ENCODE assay signal across 18 cellular contexts in the genomic region with DNA sequence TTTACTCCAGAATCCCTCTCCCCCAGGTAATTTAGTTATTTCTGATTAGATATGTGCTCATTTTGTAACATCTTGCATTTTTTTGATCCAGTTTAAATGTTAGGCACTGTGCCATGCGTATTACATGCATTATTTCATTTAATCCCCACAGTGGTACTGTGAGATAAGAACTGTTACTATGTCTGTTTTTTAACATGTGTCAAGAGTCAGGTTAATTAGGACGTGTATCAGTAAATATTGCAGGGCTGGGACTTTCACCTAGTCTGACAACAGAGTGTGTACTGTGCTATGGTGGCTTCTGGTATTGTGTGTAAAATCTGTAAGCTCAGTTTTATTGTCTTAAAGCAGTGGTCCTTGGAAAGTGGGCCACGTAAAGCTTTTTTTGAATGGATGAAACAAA. TPM values are rescaled to one million over a fixed set of nuclear protein-coding genes. Genes with fewer than 3 reads are reported as not detected.
DNase-seq lines count a peak whose midpoint lies in the region; ATAC-seq and TF ChIP-seq lines count a peak whose summit lies in the region.
"Had no signal": no experiment of that assay in that cellular context is flagged by ENCODE, and none has a peak within 500 bp of the region (broad histone marks: within the 10 kb centered on the region; RNA-seq: fewer than 3 reads in every experiment).

No MANE protein-coding gene starts in this region.

- no peak overlapping the region for H2AFZ ChIP-seq in hepatocyte

- no peak for DNase-seq in A673 (ENCODE audit: low spot score)
- DNase-seq in SK-N-DZ (ENCODE audit: low spot score): peak; percentile 95
- DNase-seq in hepatocyte (ENCODE audit: low spot score): no peak
- DNase-seq in osteocyte (ENCODE audit: extremely low spot score, unreplicated experiment): no peak
- no peak for DNase-seq in activated T-cell treated with anti-CD3 and anti-CD28 coated beads, Interleukin-2, amount 50 U/mL, for 72 hours
- no peak for DNase-seq in NCI-H2227 (lab: John Stamatoyannopoulos, UW; ENCODE audit: unreplicated experiment)
- no peak for DNase-seq in spleen
- DNase-seq: AML-193; Calu3; CD4-positive, CD25-positive, alpha-beta regulatory T cell; DMS79 treated with DMSO at 0.1 percent for 48 hours; NCI-H1092; NCI-H446; NCI-H82 had no signal

- no peak for TF ChIP-seq CTCF in A673 (conservative IDR thresholded peaks at IDR 0.05; ENCODE audit: low read depth, low read length)
- TF ChIP-seq CTCF in hepatocyte (IDR thresholded peaks at IDR 0.05; ENCODE audit: poor library complexity): no peak
- no peak for TF ChIP-seq CTCF in osteocyte (IDR thresholded peaks at IDR 0.05)
- no peak for TF ChIP-seq CTCF in spleen (IDR thresholded peaks at IDR 0.05 in 8 of 11, conservative IDR thresholded peaks at IDR 0.05 in 3 of 11)

- CTCF ChIA-PET in A673 (lab: Charles Lee): no interaction called here

- H3K27me3 Mint-ChIP-seq in osteocyte (ENCODE audit: unreplicated experiment): no peaks in the 10 kb centered on the region
- H3K27me3 Mint-ChIP-seq in activated T-cell treated with anti-CD3 and anti-CD28 coated beads, Interleukin-2, amount 50 U/mL, for 72 hours (ENCODE audit: low read depth): no peaks in the 10 kb centered on the region
- H3K27me3 Mint-ChIP-seq: CD4-positive, CD25-positive, alpha-beta regulatory T cell had no signal

- H3K9me3 ChIP-seq in A673 (ENCODE audit: low read depth, low read length, poor library complexity, severe bottlenecking) (no peaks in the 10 kb centered on the region), hepatocyte (ENCODE audit: low read depth) (no peaks in the 10 kb centered on the region), spleen (no peaks in the 10 kb centered on the region)

- H3K27me3 ChIP-seq in A673 (replicated peaks; ENCODE audit: insufficient read depth, low read depth, low read length, poor library complexity) (no peaks in the 10 kb centered on the region), hepatocyte (no peaks in the 10 kb centered on the region), spleen (replicated peaks in 1 of 7) (no peaks in the 10 kb centered on the region)

- peaks cover 3% of the 10 kb centered on the region for H3K36me3 Mint-ChIP-seq in osteocyte (ENCODE audit: unreplicated experiment)
- no peaks in the 10 kb centered on the region for H3K36me3 Mint-ChIP-seq in activated T-cell treated with anti-CD3 and anti-CD28 coated beads, Interleukin-2, amount 50 U/mL, for 72 hours (ENCODE audit: insufficient read depth in 2 of 2)

- 49% methylated on average over 3 of the region's 3 CpGs for WGBS in hepatocyte (ENCODE audit: low lambda C conversion rate, missing lambda C conversion rate)
- 76 to 97% (median 91%) methylated on average over 3 of the region's 3 CpGs for WGBS in spleen, 5 donors

- H3K4me2 ChIP-seq in hepatocyte: peak overlapping the region; percentile 27
- H3K4me2 ChIP-seq: KMS-11 had no signal

- ATAC-seq in activated T-cell treated with anti-CD3 and anti-CD28 coated beads, Interleukin-2, amount 50 U/mL, for 72 hours (replicated peaks in 1 of 2): no peak
- no peak for ATAC-seq in HG02870 (IDR thresholded peaks at IDR 0.05; ENCODE audit: unreplicated experiment)
- ATAC-seq: HCT116 had no signal

- intact Hi-C loops in A673 (cut with micrococcal nuclease; ENCODE audit: unreplicated experiment): no loop called here
- intact Hi-C loops in spleen (cut with DNase I; ENCODE audit: low total_unique reads): no loop called here

- H3K4me3 Mint-ChIP-seq in osteocyte (ENCODE audit: unreplicated experiment): no peak overlapping the region
- no peak overlapping the region for H3K4me3 Mint-ChIP-seq in activated T-cell treated with anti-CD3 and anti-CD28 coated beads, Interleukin-2, amount 50 U/mL, for 72 hours
- H3K4me3 Mint-ChIP-seq: CD4-positive, CD25-positive, alpha-beta regulatory T cell had no signal

- POLR2A ChIA-PET in A673 (lab: Charles Lee; ENCODE audit: low non-redundant PET): interaction anchor here (0.7 kb wide), 1 partner anchor 39 kb away, joined by 4 read pairs; no protein-coding TSS in a partner anchor

- H3K4me3 ChIP-seq in A673 (ENCODE audit: low read depth, low read length, poor library complexity, severe bottlenecking) (no peak overlapping the region), hepatocyte (no peak overlapping the region), spleen (no peak overlapping the region)

- BruUV-seq in A673 (replicated peaks; lab: Mats Ljungman, UMichigan): no TSS peak

- H3K9me2 ChIP-seq in hepatocyte (replicated peaks; ENCODE audit: insufficient read depth): no peaks in the 10 kb centered on the region

- TF ChIP-seq POLR2A in spleen (IDR thresholded peaks at IDR 0.05): no peak

- H3K27ac Mint-ChIP-seq in osteocyte (ENCODE audit: unreplicated experiment): peak overlapping the region; percentile 32
- no peak overlapping the region for H3K27ac Mint-ChIP-seq in activated T-cell treated with anti-CD3 and anti-CD28 coated beads, Interleukin-2, amount 50 U/mL, for 72 hours

- peaks cover 20% of the 10 kb centered on the region for H3K4me1 ChIP-seq in A673 (ENCODE audit: insufficient read depth, low read length, poor library complexity, severe bottlenecking)
- peaks cover 13% of the 10 kb centered on the region for H3K4me1 ChIP-seq in hepatocyte (ENCODE audit: insufficient read depth)
- peaks cover 0 to 40% (median 10%) of the 10 kb centered on the region in 6 donors for H3K4me1 ChIP-seq in spleen

- peaks cover 55% of the 10 kb centered on the region for H3K4me1 Mint-ChIP-seq in osteocyte (ENCODE audit: unreplicated experiment)
- H3K4me1 Mint-ChIP-seq in activated T-cell treated with anti-CD3 and anti-CD28 coated beads, Interleukin-2, amount 50 U/mL, for 72 hours (ENCODE audit: low read depth): peaks cover 29% of the 10 kb centered on the region

- H3K79me2 ChIP-seq in hepatocyte: peaks cover 75% of the 10 kb centered on the region

- no peaks in the 10 kb centered on the region for H3K9me3 Mint-ChIP-seq in osteocyte (ENCODE audit: unreplicated experiment)
- H3K9me3 Mint-ChIP-seq in activated T-cell treated with anti-CD3 and anti-CD28 coated beads, Interleukin-2, amount 50 U/mL, for 72 hours: no peaks in the 10 kb centered on the region
- H3K9me3 Mint-ChIP-seq: CD4-positive, CD25-positive, alpha-beta regulatory T cell had no signal

- H3K27ac ChIP-seq in A673 (ENCODE audit: low read depth, low read length, poor library complexity, severe bottlenecking) (peak overlapping the region; percentile 27), hepatocyte (peak overlapping the region; percentile 31), spleen (no peak overlapping the region)
- H3K27ac ChIP-seq: HL-60, KMS-11 had no signal

- H3K36me3 ChIP-seq in A673 (ENCODE audit: insufficient read depth, low read length, poor library complexity, severe bottlenecking) (no peaks in the 10 kb centered on the region), hepatocyte (replicated peaks; ENCODE audit: insufficient read depth, low read depth) (no peaks in the 10 kb centered on the region), spleen (peaks cover 0 to 7% (median 0%) of the 10 kb centered on the region in 6 donors)

- peaks cover 54% of the 10 kb centered on the region for H4K20me1 ChIP-seq in hepatocyte (ENCODE audit: insufficient read depth, poor library complexity, severe bottlenecking)

RNA-seq across cellular contexts. Expression of a gene that starts 10.6 kb away (rescaled TPM):
- total RNA-seq in A673 (2021): 45.6 and 47.6 TPM in 2 replicates
- polyA plus RNA-seq in SK-N-DZ (2014; cell fraction: cytosol; rRNA removed): 50.0 and 52.9 TPM in 2 replicates
- polyA plus RNA-seq in SK-N-DZ (2014; cell fraction: nucleus; rRNA removed): 45.0 and 47.6 TPM in 2 replicates
- total RNA-seq in hepatocyte: 52.7 and 57.5 TPM in 2 replicates
- 42.3 and 52.7 TPM in 2 replicates for polyA plus RNA-seq in hepatocyte
- 49.3 and 50.8 TPM in 2 replicates for total RNA-seq in osteocyte
- 10 to 100 TPM; 33.9 to 39.8 TPM for total RNA-seq in activated T-cell treated with anti-CD3 and anti-CD28 coated beads, Interleukin-2, amount 50 U/mL, for 72 hours
- total RNA-seq in spleen: 10 to 100 TPM; 28.4 to 38.8 (median 31.1) TPM
- polyA plus RNA-seq in spleen: 1 to 10 TPM; 7.3 to 9.1 (median 8.3) TPM

RNA-seq across cellular contexts. Expression of a gene that starts 10.9 kb away (rescaled TPM):
- total RNA-seq in A673 (2021): 128 and 133 TPM in 2 replicates
- 164 and 204 TPM in 2 replicates for polyA plus RNA-seq in SK-N-DZ (2014; cell fraction: cytosol; rRNA removed)
- 193 and 200 TPM in 2 replicates for polyA plus RNA-seq in SK-N-DZ (2014; cell fraction: nucleus; rRNA removed)
- 73.2 and 79.7 TPM in 2 replicates for total RNA-seq in hepatocyte
- 62.6 and 64.2 TPM in 2 replicates for polyA plus RNA-seq in hepatocyte
- total RNA-seq in osteocyte: 81.2 and 83.1 TPM in 2 replicates
- 100 to 1,000 TPM; 120 to 140 TPM for total RNA-seq in activated T-cell treated with anti-CD3 and anti-CD28 coated beads, Interleukin-2, amount 50 U/mL, for 72 hours
- 100 to 1,000 TPM in 3 of 7 donors, 10 to 100 TPM in 4; 75.8 to 128 (median 99.8) TPM for total RNA-seq in spleen
- 10 to 100 TPM; 64.6 to 92.3 (median 66.7) TPM for polyA plus RNA-seq in spleen

RNA-seq across cellular contexts. Expression of a gene that starts 48.3 kb away (rescaled TPM):
- total RNA-seq in A673 (2021) (33.1 and 35.1 TPM in 2 replicates), hepatocyte (92.6 and 105 TPM in 2 replicates), osteocyte (61.8 and 67.4 TPM in 2 replicates), spleen (10 to 100 TPM; 38.0 to 84.6 (median 62.4) TPM)
- polyA plus RNA-seq in SK-N-DZ (2014; cell fraction: cytosol; rRNA removed): 94.3 and 103 TPM in 2 replicates
- polyA plus RNA-seq in SK-N-DZ (2014; cell fraction: nucleus; rRNA removed): 43.5 and 43.9 TPM in 2 replicates
- polyA plus RNA-seq in hepatocyte (102 and 104 TPM in 2 replicates), spleen (10 to 100 TPM; 30.1 to 65.1 (median 35.7) TPM)
- 10 to 100 TPM; 27.9 to 30.3 TPM for total RNA-seq in activated T-cell treated with anti-CD3 and anti-CD28 coated beads, Interleukin-2, amount 50 U/mL, for 72 hours

Comparison
In these comparisons a context has a peak if more than half of its experiments do, and no peak if none do; other contexts are left out.
1. H3K27ac ChIP-seq: peak in A673 (single experiment) and hepatocyte (single experiment); none in spleen (0 of 8).